12 cellular contexts compared by ENCODE assay signal in genomic region chr3:134448664-134449063, GRCh38.
"Had no signal": no experiment of that assay in that cellular context is flagged by ENCODE, and none has a peak within 500 bp of the region (broad histone marks: within the 10 kb centered on the region; RNA-seq: fewer than 3 reads in every experiment).

No MANE protein-coding gene starts in this region.

- DNase-seq: KBM-7; MV-4-11; NCI-H1048; NCI-H1436 treated with DMSO at 0.1 percent for 48 hours; NCI-H187 treated with DMSO at 0.1 percent for 48 hours; NCI-H2029 treated with DMSO at 0.1 percent for 48 hours; NCI-H2171 treated with DMSO at 0.1 percent for 48 hours; NCI-H510A treated with DMSO at 0.1 percent for 48 hours; NK-92 treated with Interleukin-12 subunit alpha and Interleukin-12 subunit beta, amount 100 ng/mL, for 24 hours; SHP77 treated with DMSO at 0.1 percent for 48 hours had no signal

- H3K27ac ChIP-seq: RWPE1, SJCRH30 had no signal

- H3K4me1 ChIP-seq: SJCRH30 had no signal

- H3K36me3 ChIP-seq: SJCRH30 had no signal

- H3K4me3 ChIP-seq: SJCRH30 had no signal
